ENCODE assay signal across 10 cellular contexts in genomic region chr2:219440388-219441256, GRCh38. TPM values are rescaled to one million over a fixed set of nuclear protein-coding genes. Genes with fewer than 3 reads are reported as not detected.
DNase-seq lines count a peak whose midpoint lies in the region; TF ChIP-seq lines count a peak whose summit lies in the region.
"Had no signal": no experiment of that assay in that cellular context is flagged by ENCODE, and none has a peak within 500 bp of the region (broad histone marks: within the 10 kb centered on the region; RNA-seq: fewer than 3 reads in every experiment).

No MANE protein-coding gene starts in this region.

- DNase-seq in EL (peak; percentile 17), NCI-H748 treated with DMSO at 0.1 percent for 48 hours (lab: John Stamatoyannopoulos, UW) (peak; percentile 18), endothelial cell (ENCODE audit: low spot score) (no peak), progenitor cell of endocrine pancreas (ENCODE audit: low spot score, unreplicated experiment) (no peak), hypothalamus (lab: John Stamatoyannopoulos, UW) (no peak), putamen (ENCODE audit: low spot score) (no peak), Ammon's horn (ENCODE audit: low spot score) (no peak)
- no peak for DNase-seq in stimulated activated CD4-positive, alpha-beta T cell treated with anti-CD3 and anti-CD28 coated beads, Interleukin-15, amount 100 ng/mL, for 24 hours
- DNase-seq: activated CD4-positive, alpha-beta T cell treated with anti-CD3 and anti-CD28 coated beads for 1 hour; NCI-H1436 had no signal

- H3K36me3 Mint-ChIP-seq in endothelial cell (ENCODE audit: low read depth, unreplicated experiment) = peaks cover 4% of the 10 kb centered on the region
- no peaks in the 10 kb centered on the region for H3K36me3 Mint-ChIP-seq in progenitor cell of endocrine pancreas (ENCODE audit: insufficient read depth)

- H3K4me3 Mint-ChIP-seq in endothelial cell (ENCODE audit: unreplicated experiment) = peak overlapping the region; percentile 73
- peak overlapping the region; percentile 80 for H3K4me3 Mint-ChIP-seq in progenitor cell of endocrine pancreas (ENCODE audit: low read depth)

- H3K4me1 Mint-ChIP-seq in endothelial cell (ENCODE audit: unreplicated experiment) (peaks cover 16% of the 10 kb centered on the region), progenitor cell of endocrine pancreas (ENCODE audit: low read depth) (peaks cover 10% of the 10 kb centered on the region)

- TF ChIP-seq CTCF in endothelial cell (IDR thresholded peaks at IDR 0.05; ENCODE audit: unreplicated experiment) (no peak), progenitor cell of endocrine pancreas (IDR thresholded peaks at IDR 0.05; ENCODE audit: unreplicated experiment) (no peak)

- H3K27ac Mint-ChIP-seq in endothelial cell (ENCODE audit: unreplicated experiment) (peak overlapping the region; percentile 19), progenitor cell of endocrine pancreas (no peak overlapping the region)

- H3K9me3 Mint-ChIP-seq in endothelial cell (ENCODE audit: unreplicated experiment) (no peaks in the 10 kb centered on the region), progenitor cell of endocrine pancreas (ENCODE audit: low read depth) (no peaks in the 10 kb centered on the region)

- H3K27me3 Mint-ChIP-seq in endothelial cell (ENCODE audit: unreplicated experiment) (peaks cover 21% of the 10 kb centered on the region), progenitor cell of endocrine pancreas (peaks cover 49% of the 10 kb centered on the region)

RNA-seq across cellular contexts. Expression of gene SPEG, which starts 6.0 kb away (rescaled TPM):
- 6.1 TPM for total RNA-seq in endothelial cell (ENCODE audit: unreplicated experiment)
- total RNA-seq in progenitor cell of endocrine pancreas = 15.1 and 15.5 TPM in 2 replicates

RNA-seq across cellular contexts. Expression of gene DES, which starts 22.4 kb away (rescaled TPM):
- total RNA-seq in endothelial cell (ENCODE audit: unreplicated experiment) (0.10 TPM), progenitor cell of endocrine pancreas (not detected in 2 replicates)

RNA-seq across cellular contexts. Expression of gene DNPEP, which starts 52.9 kb away (rescaled TPM):
- total RNA-seq in endothelial cell (ENCODE audit: unreplicated experiment) (49.6 TPM), progenitor cell of endocrine pancreas (36.0 and 47.0 TPM in 2 replicates)

RNA-seq across cellular contexts. Expression of gene GMPPA, which starts 58.1 kb away (rescaled TPM):
- total RNA-seq in endothelial cell (ENCODE audit: unreplicated experiment) (30.2 TPM), progenitor cell of endocrine pancreas (35.8 and 37.4 TPM in 2 replicates)

Comparison
In these comparisons a context has a peak if more than half of its experiments do, and no peak if none do; other contexts are left out.
1. DNase-seq: peak in EL (single experiment) and NCI-H748 treated with DMSO at 0.1 percent for 48 hours (single experiment); none in endothelial cell (single experiment), progenitor cell of endocrine pancreas (single experiment), hypothalamus (0 of 51), stimulated activated CD4-positive, alpha-beta T cell treated with anti-CD3 and anti-CD28 coated beads, Interleukin-15, amount 100 ng/mL, for 24 hours (single experiment), putamen (single experiment) and Ammon's horn (single experiment).